8 cellular contexts compared by ENCODE assay signal in the genomic region with DNA sequence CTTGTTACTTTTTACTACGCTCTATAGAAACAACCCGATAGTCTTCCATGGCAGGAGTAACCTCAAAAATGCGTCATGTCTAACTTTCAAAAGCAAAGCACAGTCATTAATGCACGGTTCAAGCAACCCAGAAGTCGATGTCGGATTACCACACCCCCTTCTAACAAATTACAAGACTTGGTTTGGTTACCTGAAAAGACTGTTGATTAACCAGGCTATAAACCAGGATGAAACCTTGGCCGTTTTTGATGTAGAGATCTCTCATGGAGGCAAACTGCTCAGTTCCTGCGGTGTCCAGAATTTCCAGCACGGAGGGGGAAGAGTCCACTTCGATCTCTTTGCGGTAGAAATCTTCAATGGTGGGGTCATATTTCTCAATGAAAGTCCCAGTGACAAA. TPM values are rescaled to one million over a fixed set of nuclear protein-coding genes. Genes with fewer than 3 reads are reported as not detected.
A peak's percentile ranks its signal among the peaks of the same experiment; 100 is the strongest.
DNase-seq lines count a peak whose midpoint lies in the region; ATAC-seq and TF ChIP-seq lines count a peak whose summit lies in the region.

No MANE protein-coding gene starts in this region.

- no peaks in the 10 kb centered on the region for H3K9me3 ChIP-seq in osteoblast (ENCODE audit: low read depth, low read length)

- peak; percentile 17 for ATAC-seq in GM18511 (IDR thresholded peaks at IDR 0.05; ENCODE audit: unreplicated experiment)
- ATAC-seq in HG02642 (IDR thresholded peaks at IDR 0.05; ENCODE audit: poor library complexity, unreplicated experiment), result peak; percentile 18
- no peak for ATAC-seq in HG03025 (IDR thresholded peaks at IDR 0.05; ENCODE audit: low FRiP score, unreplicated experiment)

- peak overlapping the region; percentile 85 for H3K4me2 ChIP-seq in osteoblast (ENCODE audit: insufficient read depth, low read length)

- peaks cover 6% of the 10 kb centered on the region for H4K20me1 ChIP-seq in osteoblast (ENCODE audit: insufficient read depth, low read length)

- no peak for TF ChIP-seq CTCF in epithelial cell of esophagus (IDR thresholded peaks at IDR 0.05; ENCODE audit: insufficient read depth, low read depth, low read length, missing control alignments)
- no peak for TF ChIP-seq CTCF in osteoblast (IDR thresholded peaks at IDR 0.05; ENCODE audit: extremely low read depth, low read depth, low read length)

- H3K27me3 ChIP-seq in osteoblast (ENCODE audit: insufficient read depth, low read length), result no peaks in the 10 kb centered on the region

- in situ Hi-C loops in KBM-7 (cut with MboI; ENCODE audit: low pct_unique_long_range_greater_than_20kb, low sequenced_read_pairs), result loop anchor here (25.0 kb wide), 2 partner anchors 130 to 380 kb away; no protein-coding TSS in a partner anchor

- DNase-seq in T-helper 1 cell (peak in 3 of 5 donors; percentile 9 to 64 (median 10)), epithelial cell of esophagus (ENCODE audit: low read depth) (peak; percentile 62), osteoblast (ENCODE audit: insufficient read length, low spot score, missing footprints) (no peak), epidermal melanocyte (ENCODE audit: insufficient read length, low spot score) (no peak), KBM-7 (no peak)

- H3K36me3 ChIP-seq in osteoblast (ENCODE audit: insufficient read depth, low read length), result peaks cover 4% of the 10 kb centered on the region

- H3K79me2 ChIP-seq in osteoblast (ENCODE audit: insufficient read depth, low read length), result peaks cover 28% of the 10 kb centered on the region

- peak overlapping the region; percentile 67 for H3K4me3 ChIP-seq in epithelial cell of esophagus (ENCODE audit: low read length)
- H3K4me3 ChIP-seq in osteoblast (ENCODE audit: insufficient read depth, low read length), result peak overlapping the region; percentile 76

- peak overlapping the region; percentile 75 for H3K27ac ChIP-seq in osteoblast (ENCODE audit: low read depth, low read length)

- peak overlapping the region; percentile 80 for H2AFZ ChIP-seq in osteoblast (ENCODE audit: low read length)

- peaks cover 21% of the 10 kb centered on the region for H3K4me1 ChIP-seq in osteoblast (ENCODE audit: insufficient read depth, low read length)

RNA-seq across cellular contexts. Expression of a gene that starts 2.4 kb away (rescaled TPM):
- 24.6 and 27.7 TPM in 2 replicates for total RNA-seq in osteoblast

Comparison
In these comparisons a context has a peak if more than half of its experiments do, and no peak if none do; other contexts are left out.
1. DNase-seq: peak in T-helper 1 cell (3 of 5) and epithelial cell of esophagus (single experiment); none in osteoblast (single experiment), epidermal melanocyte (single experiment) and KBM-7 (single experiment).